ENCODE assay signal across 1 cellular context in the genomic region with DNA sequence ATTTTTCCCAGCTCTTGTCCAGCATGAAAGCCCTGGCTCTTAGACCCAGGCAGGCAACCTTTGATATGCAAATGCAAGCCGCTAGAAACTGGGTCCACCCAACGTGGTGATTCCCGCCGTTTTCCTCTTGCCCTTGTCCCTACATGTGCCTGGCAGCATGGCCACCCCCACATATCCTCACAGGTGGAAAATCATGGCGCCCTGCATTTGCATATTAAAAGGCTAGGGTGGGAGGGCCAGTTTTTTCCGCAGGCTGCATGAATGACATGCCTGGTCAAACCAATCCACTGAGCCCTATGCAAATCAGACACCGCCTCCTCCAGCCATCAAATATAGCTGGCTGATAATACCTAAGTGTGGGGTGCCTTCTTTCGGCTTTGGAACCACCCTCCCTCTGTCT.
TF ChIP-seq lines count a peak whose summit lies in the region.

No MANE protein-coding gene starts in this region.

TF ChIP-seq in K562, 482 proteins besides CTCF, POLR2A, EP300 and RAD21 (continued from another document):
- TF ChIP-seq, protein P1, sequence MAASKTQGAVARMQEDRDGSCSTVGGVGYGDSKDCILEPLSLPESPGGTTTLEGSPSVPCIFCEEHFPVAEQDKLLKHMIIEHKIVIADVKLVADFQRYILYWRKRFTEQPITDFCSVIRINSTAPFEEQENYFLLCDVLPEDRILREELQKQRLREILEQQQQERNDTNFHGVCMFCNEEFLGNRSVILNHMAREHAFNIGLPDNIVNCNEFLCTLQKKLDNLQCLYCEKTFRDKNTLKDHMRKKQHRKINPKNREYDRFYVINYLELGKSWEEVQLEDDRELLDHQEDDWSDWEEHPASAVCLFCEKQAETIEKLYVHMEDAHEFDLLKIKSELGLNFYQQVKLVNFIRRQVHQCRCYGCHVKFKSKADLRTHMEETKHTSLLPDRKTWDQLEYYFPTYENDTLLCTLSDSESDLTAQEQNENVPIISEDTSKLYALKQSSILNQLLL (CRISPR knock-in tag; IDR thresholded peaks at IDR 0.05; ENCODE audit: borderline replicate concordance), result no peak
- no peak for TF ChIP-seq ZNF57 (CRISPR knock-in tag; IDR thresholded peaks at IDR 0.05)
- no peak for TF ChIP-seq ZNF785 (CRISPR knock-in tag; IDR thresholded peaks at IDR 0.05)
- TF ChIP-seq NEUROD1 (IDR thresholded peaks at IDR 0.05; ENCODE audit: borderline replicate concordance, low read depth, low read length, partially characterized antibody), result no peak
- TF ChIP-seq ZNF512 (tag; IDR thresholded peaks at IDR 0.05), result no peak
- TF ChIP-seq ZBTB17 (CRISPR knock-in tag; IDR thresholded peaks at IDR 0.05), result no peak
- TF ChIP-seq ZNF354B (CRISPR knock-in tag; IDR thresholded peaks at IDR 0.05), result no peak
- no peak for TF ChIP-seq RBFOX2 (IDR thresholded peaks at IDR 0.05; ENCODE audit: low read depth, low read length)
- TF ChIP-seq HMBOX1 (IDR thresholded peaks at IDR 0.05), result no peak
- TF ChIP-seq, protein P2, sequence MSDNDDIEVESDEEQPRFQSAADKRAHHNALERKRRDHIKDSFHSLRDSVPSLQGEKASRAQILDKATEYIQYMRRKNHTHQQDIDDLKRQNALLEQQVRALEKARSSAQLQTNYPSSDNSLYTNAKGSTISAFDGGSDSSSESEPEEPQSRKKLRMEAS (CRISPR knock-in tag; IDR thresholded peaks at IDR 0.05), result peak; percentile 29; the same call in 1 of the 2 replicates
- no peak for TF ChIP-seq ELK1 (CRISPR knock-in tag; IDR thresholded peaks at IDR 0.05)
- TF ChIP-seq E2F6 (IDR thresholded peaks at IDR 0.05; ENCODE audit: borderline replicate concordance in 1 of 2, extremely low read depth in 1 of 2, insufficient read depth in 1 of 2, insufficient read length in 1 of 2, low read depth in 1 of 2, low read length in 1 of 2, poor library complexity in 1 of 2, severe bottlenecking in 1 of 2), result peak in 1 of 2 experiments; percentile 45
- no peak for TF ChIP-seq NR2C1 (IDR thresholded peaks at IDR 0.05)
- no peak for TF ChIP-seq NR2C1 (tag; IDR thresholded peaks at IDR 0.05)
- no peak for TF ChIP-seq CTCFL (IDR thresholded peaks at IDR 0.05; ENCODE audit: borderline replicate concordance, insufficient read depth, low read depth, low read length, poor library complexity, severe bottlenecking)
- 0 out of 2 replicates have a peak, but pooled peaks have one; percentile 23 for TF ChIP-seq ETV5 (CRISPR knock-in tag; IDR thresholded peaks at IDR 0.05; ENCODE audit: low read depth)
- no peak for TF ChIP-seq TRIM24 (IDR thresholded peaks at IDR 0.05)
- no peak for TF ChIP-seq ZFP30 (CRISPR knock-in tag; IDR thresholded peaks at IDR 0.05; ENCODE audit: borderline replicate concordance)
